In genomic region chr19:7250951-7251350, GRCh38 we compare ENCODE assay signal across 19 cellular contexts.
"Had no signal": no experiment of that assay in that cellular context is flagged by ENCODE, and none has a peak within 500 bp of the region (broad histone marks: within the 10 kb centered on the region; RNA-seq: fewer than 3 reads in every experiment).

No MANE protein-coding gene starts in this region.

- ATAC-seq: left lung had no signal

- H3K27me3 ChIP-seq: dorsolateral prefrontal cortex, left lung had no signal

- H3K36me3 Mint-ChIP-seq: natural killer cell had no signal

- H3K4me3 Mint-ChIP-seq: activated B cell treated with CpG ODN at 0.5 μM for 24 hours; activated CD4-positive, alpha-beta T cell treated with anti-CD3 and anti-CD28 coated beads, Interleukin-2, amount 10 ng/mL, durations not matched to agents 24 days and 14 days; activated T-cell treated with anti-CD3 and anti-CD28 coated beads, Interleukin-2, amount 50 U/mL, for 72 hours; endodermal cell; memory B cell; natural killer cell; T-helper 2 cell treated with Interferon-gamma antibody and Interleukin-4, amounts not matched to agents 5 μg/mL and 100 μg/mL, for 36 hours; type B pancreatic cell had no signal

- H3K9me3 Mint-ChIP-seq: natural killer cell, type B pancreatic cell had no signal

- H3K27me3 Mint-ChIP-seq: type B pancreatic cell had no signal

- H3K27ac ChIP-seq: left lung, skin epidermis had no signal

- H3K4me1 Mint-ChIP-seq: activated CD4-positive, alpha-beta T cell treated with anti-CD3 and anti-CD28 coated beads, Interleukin-2, amount 10 ng/mL, durations not matched to agents 24 days and 14 days; natural killer cell had no signal

- FAIRE-seq: bronchial epithelial cell, keratinocyte had no signal

- H3K4me1 ChIP-seq: left lung had no signal

- DNase-seq: activated B cell treated with CpG ODN at 0.5 μM for 24 hours; activated CD4-positive, alpha-beta T cell treated with anti-CD3 and anti-CD28 coated beads, Interleukin-2, amount 10 ng/mL, durations not matched to agents 24 days and 14 days; activated CD8-positive, alpha-beta memory T cell treated with anti-CD3 and anti-CD28 coated beads, Interleukin-2, amount 50 U/mL, for 48 hours; activated gamma-delta T cell; anterior cingulate cortex; dorsolateral prefrontal cortex; endodermal cell; hippocampal formation; left lung; natural killer cell; stimulated activated CD4-positive, alpha-beta T cell treated with anti-CD3 and anti-CD28 coated beads, Interleukin-4, amount 100 ng/mL, for 24 hours; stimulated activated naive CD4-positive, alpha-beta T cell had no signal

- H3K27ac Mint-ChIP-seq: activated CD4-positive, alpha-beta T cell treated with anti-CD3 and anti-CD28 coated beads, Interleukin-2, amount 10 ng/mL, durations not matched to agents 24 days and 14 days; activated T-cell treated with anti-CD3 and anti-CD28 coated beads, Interleukin-2, amount 50 U/mL, for 72 hours; endodermal cell; natural killer cell; T-helper 2 cell treated with Interferon-gamma antibody and Interleukin-4, amounts not matched to agents 5 μg/mL and 100 μg/mL, for 36 hours; type B pancreatic cell had no signal

- H3K4me3 ChIP-seq: dorsolateral prefrontal cortex, left lung, skin epidermis had no signal

- H3K36me3 ChIP-seq: left lung had no signal
